In the genomic region with DNA sequence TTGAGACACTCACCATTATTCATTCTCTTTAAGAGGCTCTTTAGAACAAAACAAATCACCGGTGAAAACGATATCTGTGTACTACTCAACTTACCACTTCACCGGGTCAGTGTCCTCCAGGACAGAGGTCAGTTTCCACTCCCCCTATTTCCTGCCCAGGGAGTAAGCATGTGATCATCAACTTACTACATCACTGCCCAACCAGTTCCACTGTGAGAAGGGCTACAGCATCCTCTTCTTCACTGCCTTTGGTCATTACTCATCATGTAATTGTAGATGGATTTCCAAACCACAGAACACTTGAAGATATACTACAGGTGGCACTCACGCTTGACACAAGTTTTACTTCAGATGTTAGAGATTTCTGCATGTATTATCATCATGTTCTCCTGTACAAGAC, we compare ENCODE assay signal across 8 cellular contexts. TPM values are rescaled to one million over a fixed set of nuclear protein-coding genes. Genes with fewer than 3 reads are reported as not detected.
DNase-seq lines count a peak whose midpoint lies in the region; ATAC-seq and TF ChIP-seq lines count a peak whose summit lies in the region.

No MANE protein-coding gene starts in this region.

- WGBS in esophagus squamous epithelium, 2 donors: 59 to 68% methylated on average over 4 of the region's 4 CpGs

- H3K27ac ChIP-seq in breast epithelium (no peak overlapping the region), esophagus squamous epithelium (peak overlapping the region; percentile 38 to 83 (median 62)), skeletal muscle tissue (ENCODE audit: low read depth, low read length) (peak overlapping the region; percentile 86)

- no peaks in the 10 kb centered on the region for H3K4me1 ChIP-seq in breast epithelium
- H3K4me1 ChIP-seq in esophagus squamous epithelium: peaks cover 8 to 54% (median 14%) of the 10 kb centered on the region in 3 donors
- peaks cover 42 to 55% (median 44%) of the 10 kb centered on the region in 3 donors for H3K4me1 ChIP-seq in skeletal muscle tissue (ENCODE audit: control insufficient read depth in 3 of 3, insufficient read depth in 3 of 3, low read length in 3 of 3)

- H3K9me3 Mint-ChIP-seq in MCF 10A (ENCODE audit: unreplicated experiment) (no peaks in the 10 kb centered on the region), type B pancreatic cell (no peaks in the 10 kb centered on the region)

- H3K36me3 ChIP-seq in breast epithelium (no peaks in the 10 kb centered on the region), esophagus squamous epithelium (peaks cover 0 to 15% (median 4%) of the 10 kb centered on the region in 3 donors), skeletal muscle tissue (ENCODE audit: control insufficient read depth in 3 of 3, insufficient read depth in 3 of 3, low read length in 3 of 3) (peaks cover 0 to 2% (median 0%) of the 10 kb centered on the region in 3 donors)

- H3K4me1 Mint-ChIP-seq in MCF 10A (ENCODE audit: insufficient read depth, unreplicated experiment) (peaks cover 31% of the 10 kb centered on the region), type B pancreatic cell (ENCODE audit: unreplicated experiment) (peaks cover 23% of the 10 kb centered on the region)

- no peaks in the 10 kb centered on the region for H3K27me3 Mint-ChIP-seq in MCF 10A (ENCODE audit: insufficient read depth, unreplicated experiment)
- peaks cover 18% of the 10 kb centered on the region for H3K27me3 Mint-ChIP-seq in type B pancreatic cell

- no peaks in the 10 kb centered on the region for H3K36me3 Mint-ChIP-seq in MCF 10A (ENCODE audit: insufficient read depth, unreplicated experiment)
- no peaks in the 10 kb centered on the region for H3K36me3 Mint-ChIP-seq in type B pancreatic cell

- H3K27me3 ChIP-seq in breast epithelium (no peaks in the 10 kb centered on the region), esophagus squamous epithelium (no peaks in the 10 kb centered on the region), skeletal muscle tissue (ENCODE audit: control insufficient read depth in 3 of 3, insufficient read depth in 3 of 3, low read length in 3 of 3) (no peaks in the 10 kb centered on the region)

- no peak for TF ChIP-seq CTCF in MCF 10A (IDR thresholded peaks at IDR 0.05; ENCODE audit: unreplicated experiment)
- TF ChIP-seq CTCF in breast epithelium (IDR thresholded peaks at IDR 0.05): no peak
- no peak for TF ChIP-seq CTCF in esophagus squamous epithelium (IDR thresholded peaks at IDR 0.05)
- no peak for TF ChIP-seq CTCF in type B pancreatic cell (conservative IDR thresholded peaks at IDR 0.05)

- intact Hi-C loops in MCF 10A (cut with micrococcal nuclease): loop anchor here (1.0 to 5.0 kb wide), 5 partner anchors 25 to 118 kb away; no protein-coding TSS in a partner anchor
- intact Hi-C loops in breast epithelium (cut with DNase I; ENCODE audit: low total_unique reads): no loop called here
- intact Hi-C loops in esophagus squamous epithelium (cut with DNase I): no loop called here

- peak; percentile 82 for DNase-seq in MCF 10A (ENCODE audit: unreplicated experiment)
- DNase-seq in breast epithelium (ENCODE audit: low spot score in 2 of 2): no peak
- peak; percentile 84 for DNase-seq in M059J (ENCODE audit: low read depth)
- DNase-seq in esophagus squamous epithelium (lab: John Stamatoyannopoulos, UW): no peak
- no peak for DNase-seq in SKM-1 treated with dmso at 0.1 percent for 144 hours (lab: John Stamatoyannopoulos, UW; ENCODE audit: unreplicated experiment)
- DNase-seq in type B pancreatic cell (ENCODE audit: extremely low spot score, unreplicated experiment): no peak

- peak overlapping the region; percentile 62 for H3K4me3 Mint-ChIP-seq in MCF 10A (ENCODE audit: unreplicated experiment)
- no peak overlapping the region for H3K4me3 Mint-ChIP-seq in type B pancreatic cell

- ATAC-seq in GM19035 (IDR thresholded peaks at IDR 0.05; ENCODE audit: unreplicated experiment): no peak

- TSS peak; percentile 28 for BruUV-seq in MCF 10A (replicated peaks; lab: Mats Ljungman, UMichigan)

- peak overlapping the region in 2 of 3 donors; percentile 51 to 63 for H3K9ac ChIP-seq in skeletal muscle tissue (ENCODE audit: low read depth in 1 of 3, low read length in 3 of 3)

- H3K9me3 ChIP-seq in breast epithelium (no peaks in the 10 kb centered on the region), esophagus squamous epithelium (no peaks in the 10 kb centered on the region), skeletal muscle tissue (ENCODE audit: control insufficient read depth in 3 of 3, low read length in 3 of 3) (no peaks in the 10 kb centered on the region)

- POLR2A ChIA-PET in MCF 10A (lab: Yijun Ruan, JAX): interaction anchor here (0.6 to 1.7 kb wide), 6 partner anchors 24 to 1206 kb away, joined by 3 to 6 read pairs (median 4); no protein-coding TSS in a partner anchor

- no peak for TF ChIP-seq POLR2A in breast epithelium (IDR thresholded peaks at IDR 0.05)
- TF ChIP-seq POLR2A in esophagus squamous epithelium (IDR thresholded peaks at IDR 0.05): no peak

- H3K27ac Mint-ChIP-seq in MCF 10A (ENCODE audit: low read depth, unreplicated experiment) (peak overlapping the region; percentile 77), type B pancreatic cell (no peak overlapping the region)

- H3K4me3 ChIP-seq in breast epithelium (no peak overlapping the region), esophagus squamous epithelium (peak overlapping the region in 2 of 4 donors; percentile 13 to 37), skeletal muscle tissue (ENCODE audit: low read length in 3 of 3) (peak overlapping the region; percentile 24 to 55 (median 41))

- CTCF ChIA-PET in MCF 10A (lab: Yijun Ruan, JAX): interaction anchor here (0.7 kb wide), 1 partner anchor 40 kb away, joined by 4 read pairs; no protein-coding TSS in a partner anchor

RNA-seq across cellular contexts. Expression of a gene that starts 5.7 kb away (rescaled TPM):
- total RNA-seq in MCF 10A (2022) (1.9 and 7.0 TPM in 2 replicates), breast epithelium (10 to 100 TPM in 1 of 3 donors, 1 to 10 TPM in 2; 8.3 to 17.0 (median 8.9) TPM), esophagus squamous epithelium (10 to 100 TPM in 2 of 4 donors, 1 to 10 TPM in 2; 6.8 to 14.2 (median 10.5) TPM), skeletal muscle tissue (16.7 TPM), type B pancreatic cell (ENCODE audit: low replicate concordance) (14.1 and 18.2 TPM in 2 replicates)
- 0.12 and 0.54 TPM in 2 replicates for total RNA-seq in M059J (2014; rRNA removed; shearing (Covaris generic))

Comparison
In these comparisons a context has a peak if more than half of its experiments do, and no peak if none do; other contexts are left out.
1. DNase-seq: peak in MCF 10A (single experiment) and M059J (single experiment); none in breast epithelium (0 of 2), esophagus squamous epithelium (single experiment), SKM-1 treated with dmso at 0.1 percent for 144 hours (single experiment) and type B pancreatic cell (single experiment).
2. H3K27ac ChIP-seq: peak in esophagus squamous epithelium (4 of 4) and skeletal muscle tissue (single experiment); none in breast epithelium (0 of 2).
3. H3K4me3 ChIP-seq: peak in skeletal muscle tissue (3 of 3); none in breast epithelium (0 of 3).